ENCODE assay signal across 30 cellular contexts in genomic region chr22:31733580-31734079, GRCh38. TPM values are rescaled to one million over a fixed set of nuclear protein-coding genes. Genes with fewer than 3 reads are reported as not detected.
DNase-seq lines count a peak whose midpoint lies in the region; ATAC-seq, FAIRE-seq and TF ChIP-seq lines count a peak whose summit lies in the region.
"Had no signal": no experiment of that assay in that cellular context is flagged by ENCODE, and none has a peak within 500 bp of the region (broad histone marks: within the 10 kb centered on the region; RNA-seq: fewer than 3 reads in every experiment).

No MANE protein-coding gene starts in this region.

- peaks cover 34% of the 10 kb centered on the region for H3K4me1 Mint-ChIP-seq in activated naive CD4-positive, alpha-beta T cell treated with anti-CD3 and anti-CD28 coated beads, Interleukin-2, amount 50 U/mL, for 24 hours
- H3K4me1 Mint-ChIP-seq in WTC11: peaks cover 3% of the 10 kb centered on the region; the same call in 1 of the 2 replicates
- H3K4me1 Mint-ChIP-seq in stimulated activated naive B cell treated with anti-CD40 and anti-IgM and Interleukin-4, amounts not matched to agents 10 μg/mL and 1 μg/mL and 100 μg/mL, for 72 hours: peaks cover 18 to 38% of the 10 kb centered on the region in 2 donors

- H3K27ac Mint-ChIP-seq in activated naive CD4-positive, alpha-beta T cell treated with anti-CD3 and anti-CD28 coated beads, Interleukin-2, amount 50 U/mL, for 24 hours: peak overlapping the region; percentile 83
- H3K27ac Mint-ChIP-seq in WTC11: peak overlapping the region; percentile 6; the same call in 1 of the 2 replicates
- peak overlapping the region; percentile 3 for H3K27ac Mint-ChIP-seq in stimulated activated naive B cell treated with anti-CD40 and anti-IgM and Interleukin-4, amounts not matched to agents 10 μg/mL and 1 μg/mL and 100 μg/mL, for 72 hours
- H3K27ac Mint-ChIP-seq: activated CD8-positive, alpha-beta T cell treated with anti-CD3 and anti-CD28 coated beads for 36 hours; activated naive CD8-positive, alpha-beta T cell had no signal

- no peak overlapping the region for H3K27ac ChIP-seq in H1 (ENCODE audit: low read depth, low read length)
- H3K27ac ChIP-seq: ascending aorta, gastroesophageal sphincter, neutrophil had no signal

- H3K56ac ChIP-seq in H1 (replicated peaks; ENCODE audit: insufficient read length, low read depth, low read length): peak overlapping the region; percentile 84

- H2AK5ac ChIP-seq in H1 (ENCODE audit: low read depth, low read length): no peak overlapping the region

- H3K36me3 Mint-ChIP-seq in activated naive CD4-positive, alpha-beta T cell treated with anti-CD3 and anti-CD28 coated beads, Interleukin-2, amount 50 U/mL, for 24 hours: peaks cover 6% of the 10 kb centered on the region
- H3K36me3 Mint-ChIP-seq in WTC11: peaks cover 26% of the 10 kb centered on the region
- H3K36me3 Mint-ChIP-seq in stimulated activated naive B cell treated with anti-CD40 and anti-IgM and Interleukin-4, amounts not matched to agents 10 μg/mL and 1 μg/mL and 100 μg/mL, for 72 hours: peaks cover 24 to 33% of the 10 kb centered on the region in 2 donors
- H3K36me3 Mint-ChIP-seq: activated naive CD8-positive, alpha-beta T cell had no signal

- no peak overlapping the region for H2BK15ac ChIP-seq in H1 (ENCODE audit: low read length)

- no peaks in the 10 kb centered on the region for H3K27me3 Mint-ChIP-seq in activated naive CD4-positive, alpha-beta T cell treated with anti-CD3 and anti-CD28 coated beads, Interleukin-2, amount 50 U/mL, for 24 hours
- H3K27me3 Mint-ChIP-seq in WTC11 (ENCODE audit: low read depth): no peaks in the 10 kb centered on the region
- no peaks in the 10 kb centered on the region for H3K27me3 Mint-ChIP-seq in stimulated activated naive B cell treated with anti-CD40 and anti-IgM and Interleukin-4, amounts not matched to agents 10 μg/mL and 1 μg/mL and 100 μg/mL, for 72 hours
- H3K27me3 Mint-ChIP-seq: activated CD8-positive, alpha-beta T cell treated with anti-CD3 and anti-CD28 coated beads for 36 hours; activated naive CD8-positive, alpha-beta T cell had no signal

- peaks cover 10% of the 10 kb centered on the region; the same call in 1 of the 2 replicates for H3K79me1 ChIP-seq in H1 (ENCODE audit: low read depth, low read length)

- ATAC-seq in WTC11: no peak
- no peak for ATAC-seq in stimulated activated naive B cell treated with anti-CD40 and anti-IgM and Interleukin-4, amounts not matched to agents 10 μg/mL and 1 μg/mL and 100 μg/mL, for 72 hours (replicated peaks)
- ATAC-seq in sciatic nerve: no peak
- ATAC-seq: activated CD8-positive, alpha-beta T cell treated with anti-CD3 and anti-CD28 coated beads for 36 hours; gastroesophageal sphincter had no signal

- no peak overlapping the region for H3K18ac ChIP-seq in H1 (ENCODE audit: extremely low read depth, low read length)

- no peak for FAIRE-seq in H1 (lab: Jason Lieb, UNC)

- H2AFZ ChIP-seq in H1 (ENCODE audit: low read length): no peak overlapping the region

- no peak overlapping the region for H3K4me2 ChIP-seq in H1 (ENCODE audit: insufficient read depth in 1 of 2, low read depth in 2 of 2, low read length in 2 of 2)

- H3K9me3 Mint-ChIP-seq in activated naive CD4-positive, alpha-beta T cell treated with anti-CD3 and anti-CD28 coated beads, Interleukin-2, amount 50 U/mL, for 24 hours: no peaks in the 10 kb centered on the region
- H3K9me3 Mint-ChIP-seq in WTC11: no peaks in the 10 kb centered on the region
- no peaks in the 10 kb centered on the region for H3K9me3 Mint-ChIP-seq in stimulated activated naive B cell treated with anti-CD40 and anti-IgM and Interleukin-4, amounts not matched to agents 10 μg/mL and 1 μg/mL and 100 μg/mL, for 72 hours
- H3K9me3 Mint-ChIP-seq: activated CD8-positive, alpha-beta T cell treated with anti-CD3 and anti-CD28 coated beads for 36 hours; immature natural killer cell had no signal

- peaks cover 8 to 85% of the 10 kb centered on the region in 2 experiments; a peak in 3 of 4 replicates for H3K79me2 ChIP-seq in H1 (ENCODE audit: control insufficient read depth in 1 of 2, insufficient read depth in 2 of 2, low read length in 2 of 2)

- DNase-seq in activated naive CD4-positive, alpha-beta T cell (lab: John Stamatoyannopoulos, UW): no peak
- DNase-seq in WTC11 (ENCODE audit: low spot score) (no peak), H1 (ENCODE audit: low read depth in 1 of 2, low spot score in 2 of 2) (no peak), NCI-H2107 (lab: John Stamatoyannopoulos, UW) (no peak), sciatic nerve (ENCODE audit: low spot score) (no peak), HuH-7.5 (ENCODE audit: low spot score) (no peak)
- no peak for DNase-seq in stimulated activated naive B cell treated with anti-CD40 and anti-IgM and Interleukin-4, amounts not matched to agents 10 μg/mL and 1 μg/mL and 100 μg/mL, for 72 hours
- DNase-seq: ACHN; activated CD8-positive, alpha-beta T cell treated with anti-CD3 and anti-CD28 coated beads for 36 hours; activated T-cell treated with anti-CD3 and anti-CD28 coated beads for 4 hours; COR-L47; dermis blood vessel endothelial cell; DMS79 treated with DMSO at 0.1 percent for 48 hours; hypothalamus; immature natural killer cell; KG1; mesenchymal stem cell; MM.1S; NCI-H1417 treated with DMSO at 0.1 percent for 48 hours; NCI-H2081; NCI-H226; Peyer's patch; SHP77 treated with DMSO at 0.1 percent for 48 hours; T1000; transverse colon had no signal

- no peak overlapping the region for H3K23ac ChIP-seq in H1 (ENCODE audit: insufficient read length)

- no peak overlapping the region for H3K4ac ChIP-seq in H1 (replicated peaks; ENCODE audit: insufficient read length, low read depth, low read length)

- no peaks in the 10 kb centered on the region for H3K9me3 ChIP-seq in H1 (ENCODE audit: insufficient read depth in 2 of 2, low read depth in 1 of 2, low read length in 1 of 2)
- H3K9me3 ChIP-seq: ascending aorta, gastroesophageal sphincter, neutrophil, Peyer's patch, transverse colon had no signal

- H4K20me1 ChIP-seq in H1 (replicated peaks in 1 of 2; ENCODE audit: control insufficient read depth in 1 of 2, insufficient read depth in 2 of 2, low read length in 2 of 2): peaks cover 8 to 9% of the 10 kb centered on the region in 2 experiments

- POLR2A ChIA-PET in WTC11 (lab: Charles Lee) (no interaction called here), H1 (lab: Charles Lee; ENCODE audit: partially characterized antibody) (interaction anchor here (1.1 to 1.3 kb wide), 3 partner anchors 11 to 20 kb away, joined by 4 to 5 read pairs (median 4); partner anchors contain the start of gene DEPDC5)

- no peak overlapping the region for H3K4me3 Mint-ChIP-seq in activated naive CD4-positive, alpha-beta T cell treated with anti-CD3 and anti-CD28 coated beads, Interleukin-2, amount 50 U/mL, for 24 hours
- H3K4me3 Mint-ChIP-seq in WTC11: no peak overlapping the region
- H3K4me3 Mint-ChIP-seq in stimulated activated naive B cell treated with anti-CD40 and anti-IgM and Interleukin-4, amounts not matched to agents 10 μg/mL and 1 μg/mL and 100 μg/mL, for 72 hours: no peak overlapping the region
- H3K4me3 Mint-ChIP-seq: activated CD8-positive, alpha-beta T cell treated with anti-CD3 and anti-CD28 coated beads for 36 hours; activated naive CD8-positive, alpha-beta T cell; immature natural killer cell had no signal

- H4K91ac ChIP-seq in H1 (replicated peaks; ENCODE audit: insufficient read length, low read length): no peak overlapping the region

- H2BK120ac ChIP-seq in H1 (replicated peaks; ENCODE audit: low read depth, low read length): no peak overlapping the region

- TF ChIP-seq POLR2A in H1 (IDR thresholded peaks at IDR 0.05; ENCODE audit: control extremely low read depth in 1 of 2, low read depth in 2 of 2, low read length in 2 of 2): no peak

- 90% methylated on average over 7 of the region's 7 CpGs; no CpG with 5 or more reads in 1 of the 2 experiments for WGBS in H1 (ENCODE audit: extremely low coverage in 1 of 2, insufficient coverage in 1 of 2, insufficient read length in 1 of 2, insufficient replicate concordance in 2 of 2, low coverage in 1 of 2, low lambda C conversion rate in 2 of 2, missing lambda C conversion rate in 1 of 2), 2 experiments

- no peaks in the 10 kb centered on the region for H3K4me1 ChIP-seq in H1 (replicated peaks in 1 of 4; ENCODE audit: control insufficient read depth in 3 of 4, insufficient read depth in 4 of 4, low read length in 3 of 4)
- H3K4me1 ChIP-seq: ascending aorta had no signal

- no peak for TF ChIP-seq EP300 in H1 (IDR thresholded peaks at IDR 0.05; ENCODE audit: borderline replicate concordance in 1 of 2, low read depth in 2 of 2, low read length in 2 of 2)

- TF ChIP-seq CTCF in WTC11 (IDR thresholded peaks at IDR 0.05): no peak
- no peak for TF ChIP-seq CTCF in H1 (IDR thresholded peaks at IDR 0.05; ENCODE audit: control extremely low read depth in 1 of 3, insufficient read depth in 1 of 3, low read depth in 1 of 3, low read length in 3 of 3)

- no peak overlapping the region for H2BK12ac ChIP-seq in H1 (ENCODE audit: low read depth, low read length)

- CTCF ChIA-PET in WTC11 (lab: Charles Lee): interaction anchor here (0.8 kb wide), 1 partner anchor 68 kb away, joined by 3 read pairs; no protein-coding TSS in a partner anchor
- CTCF ChIA-PET in H1 (lab: Charles Lee; ENCODE audit: partially characterized antibody): interaction anchor here (0.6 to 1.7 kb wide), 2 partner anchors 73 to 237 kb away, joined by 3 to 6 read pairs; no protein-coding TSS in a partner anchor

- no peak overlapping the region for H2BK5ac ChIP-seq in H1 (ENCODE audit: low read depth, low read length)

- H4K5ac ChIP-seq in H1 (ENCODE audit: insufficient read length, low read depth, low read length): no peak overlapping the region

- no peaks in the 10 kb centered on the region; the same call in 1 of the 2 replicates for H3K23me2 ChIP-seq in H1 (ENCODE audit: low read depth, low read length)

- no peaks in the 10 kb centered on the region for H3K27me3 ChIP-seq in H1 (replicated peaks in 1 of 4; ENCODE audit: control insufficient read depth in 3 of 4, extremely low read depth in 1 of 4, insufficient read depth in 3 of 4, low read length in 3 of 4)
- H3K27me3 ChIP-seq: ascending aorta, gastroesophageal sphincter, neutrophil, Peyer's patch, transverse colon had no signal

- H4K8ac ChIP-seq in H1 (ENCODE audit: extremely low read depth, insufficient read depth, low read length): no peak overlapping the region

- peaks cover 5 to 33% (median 19%) of the 10 kb centered on the region in 4 experiments; a peak in 7 of 8 replicates for H3K36me3 ChIP-seq in H1 (ENCODE audit: control insufficient read depth in 2 of 4, insufficient read depth in 4 of 4, low read length in 3 of 4)

- no peak overlapping the region for H3K4me3 ChIP-seq in H1 (ENCODE audit: extremely low read depth in 1 of 4, insufficient read depth in 2 of 4, low read depth in 3 of 4, low read length in 4 of 4)
- H3K4me3 ChIP-seq: ascending aorta, gastroesophageal sphincter, Peyer's patch, transverse colon had no signal

- H3K9ac ChIP-seq in H1 (replicated peaks in 1 of 4; ENCODE audit: extremely low read depth in 1 of 4, low read depth in 3 of 4, low read length in 3 of 4): no peak overlapping the region

- intact Hi-C loops in sciatic nerve (cut with DNase I): no loop called here

- no peak for TF ChIP-seq RAD21 in H1 (IDR thresholded peaks at IDR 0.05 in 1 of 2, conservative IDR thresholded peaks at IDR 0.05 in 1 of 2; ENCODE audit: low read depth in 2 of 2, low read length in 2 of 2)

- no peak overlapping the region for H3K14ac ChIP-seq in H1 (ENCODE audit: insufficient read length)

- no peak overlapping the region for H2BK20ac ChIP-seq in H1 (ENCODE audit: low read length)

RNA-seq across cellular contexts. Expression of gene PRR14L, which starts 16.3 kb away (rescaled TPM):
- total RNA-seq in WTC11 (2021): 84.7 to 90.1 TPM (median 89.3 TPM) in 3 replicates
- 98.6 and 110 TPM in 2 replicates for total RNA-seq in H1 (2021; fragmentation: NEBNext Ultra II Directional; extraction: Animal tissue kit (Norgen Biotek cat#: 25700))
- polyA plus RNA-seq in H1 (2011; rRNA removed): 25.5 and 26.5 TPM in 2 replicates
- polyA plus RNA-seq in H1 (2011; cell fraction: cytosol; rRNA removed): 20.6 TPM
- 40.3 TPM for polyA plus RNA-seq in H1 (2011; cell fraction: nucleus; rRNA removed)
- 23.2 to 38.5 TPM (median 28.6 TPM) in 4 replicates for polyA plus RNA-seq in H1 (2012, experiment 1 of 2)
- polyA plus RNA-seq in H1 (2012, experiment 2 of 2): 2.4 TPM
- polyA plus RNA-seq in H1 (2013, experiment 1 of 2): 22.7 TPM
- 21.6 TPM for polyA plus RNA-seq in H1 (2013, experiment 2 of 2)
- 208 TPM in 2 replicates for polyA minus RNA-seq in H1 (2011; rRNA and poly(A)+ RNA removed)
- polyA minus RNA-seq in H1 (2011; cell fraction: cytosol; rRNA and poly(A)+ RNA removed): 59.5 TPM
- polyA minus RNA-seq in H1 (2011; cell fraction: nucleus; rRNA and poly(A)+ RNA removed): 152 TPM
- 53.1 TPM for total RNA-seq in sciatic nerve

RNA-seq across cellular contexts. Expression of gene DEPDC5, which starts 20.2 kb away (rescaled TPM):
- total RNA-seq in WTC11 (2021) (26.4 to 40.5 TPM (median 33.4 TPM) in 3 replicates), sciatic nerve (43.1 TPM)
- total RNA-seq in H1 (2021; fragmentation: NEBNext Ultra II Directional; extraction: Animal tissue kit (Norgen Biotek cat#: 25700)): 26.5 and 26.7 TPM in 2 replicates
- polyA plus RNA-seq in H1 (2011; rRNA removed): 16.3 and 18.3 TPM in 2 replicates
- polyA plus RNA-seq in H1 (2011; cell fraction: cytosol; rRNA removed): 16.2 TPM
- 28.6 TPM for polyA plus RNA-seq in H1 (2011; cell fraction: nucleus; rRNA removed)
- polyA plus RNA-seq in H1 (2012, experiment 1 of 2): 12.8 to 16.5 TPM (median 15.0 TPM) in 4 replicates
- polyA plus RNA-seq in H1 (2012, experiment 2 of 2): 2.9 TPM
- 10.9 TPM for polyA plus RNA-seq in H1 (2013, experiment 1 of 2)
- 12.1 TPM for polyA plus RNA-seq in H1 (2013, experiment 2 of 2)
- polyA minus RNA-seq in H1 (2011; rRNA and poly(A)+ RNA removed): 40.6 and 43.3 TPM in 2 replicates
- polyA minus RNA-seq in H1 (2011; cell fraction: cytosol; rRNA and poly(A)+ RNA removed): 18.8 TPM
- polyA minus RNA-seq in H1 (2011; cell fraction: nucleus; rRNA and poly(A)+ RNA removed): 46.6 TPM

Comparison
In these comparisons a context has a peak if more than half of its experiments do, and no peak if none do; other contexts are left out.
1. H3K27ac Mint-ChIP-seq: peak in every context shown above with its lines; median percentile 83 in activated naive CD4-positive, alpha-beta T cell treated with anti-CD3 and anti-CD28 coated beads, Interleukin-2, amount 50 U/mL, for 24 hours; 6 in WTC11; 3 in stimulated activated naive B cell treated with anti-CD40 and anti-IgM and Interleukin-4, amounts not matched to agents 10 μg/mL and 1 μg/mL and 100 μg/mL, for 72 hours.